8 cellular contexts compared by ENCODE assay signal in genomic region chr22:45007247-45007945, GRCh38. TPM values are rescaled to one million over a fixed set of nuclear protein-coding genes. Genes with fewer than 3 reads are reported as not detected.
DNase-seq lines count a peak whose midpoint lies in the region; ATAC-seq and TF ChIP-seq lines count a peak whose summit lies in the region.

No MANE protein-coding gene starts in this region.

- H3K27ac Mint-ChIP-seq in HFFc6 = no peak overlapping the region

- no peaks in the 10 kb centered on the region for H3K9me3 ChIP-seq in thoracic aorta

- in situ Hi-C loops in astrocyte of the cerebellum (cut with HindIII; ENCODE audit: low sequenced_read_pairs) = no loop called here

- H3K4me1 ChIP-seq in thoracic aorta (ENCODE audit: control insufficient read depth in 1 of 2, low read depth in 2 of 2) = peaks cover 13 to 40% of the 10 kb centered on the region in 2 donors

- H3K4me3 Mint-ChIP-seq in HFFc6 = no peak overlapping the region

- ATAC-seq in thoracic aorta (ENCODE audit: insufficient number of reproducible peaks, low FRiP score, low read depth) (no peak), GM18520 (IDR thresholded peaks at IDR 0.05; ENCODE audit: unreplicated experiment) (no peak), HG03460 (IDR thresholded peaks at IDR 0.05; ENCODE audit: unreplicated experiment) (no peak)

- peaks cover 46% of the 10 kb centered on the region for H3K27me3 Mint-ChIP-seq in HFFc6 (ENCODE audit: insufficient read depth)

- H3K9me3 Mint-ChIP-seq in HFFc6 = no peaks in the 10 kb centered on the region; the same call in 1 of the 2 replicates

- DNase-seq in DMS 273 (lab: John Stamatoyannopoulos, UW; ENCODE audit: unreplicated experiment) (peak; percentile 34), DMS 273 treated with DMSO at 0.1 percent for 48 hours (lab: John Stamatoyannopoulos, UW) (no peak), astrocyte of the cerebellum (ENCODE audit: low read depth) (no peak), iPS-NIHi7 (ENCODE audit: extremely low spot score) (peak; percentile 91), thoracic aorta (ENCODE audit: low spot score) (no peak), HFFc6 (no peak)

- peaks cover 17% of the 10 kb centered on the region for H3K4me1 Mint-ChIP-seq in HFFc6 (ENCODE audit: low read depth)

- peaks cover 11% of the 10 kb centered on the region for H3K27me3 ChIP-seq in thoracic aorta (replicated peaks; ENCODE audit: insufficient read depth)

- H3K4me3 ChIP-seq in astrocyte of the cerebellum (ENCODE audit: low read depth, low read length) (peak overlapping the region; percentile 32), thoracic aorta (peak overlapping the region; percentile 73)

- H3K36me3 ChIP-seq in thoracic aorta = no peaks in the 10 kb centered on the region

- TF ChIP-seq CTCF in astrocyte of the cerebellum (IDR thresholded peaks at IDR 0.05; ENCODE audit: low read depth, low read length, missing control alignments) (no peak), thoracic aorta (IDR thresholded peaks at IDR 0.05) (no peak), HFFc6 (IDR thresholded peaks at IDR 0.05) (no peak)

- no peak overlapping the region for H3K27ac ChIP-seq in thoracic aorta

- no peaks in the 10 kb centered on the region; the same call in 1 of the 2 replicates for H3K36me3 Mint-ChIP-seq in HFFc6 (ENCODE audit: low read depth)

RNA-seq across cellular contexts. Expression of gene PHF21B, which starts 2.4 kb away (rescaled TPM):
- total RNA-seq in thoracic aorta = 1 to 10 TPM in 1 of 2 donors, not detected in 1; 2.1 TPM
- total RNA-seq in HFFc6 (2021; fragmentation: NEBNext Ultra II Directional; extraction: Animal tissue kit (Norgen Biotek cat#: 25700)) = not detected

Comparison
In these comparisons a context has a peak if more than half of its experiments do, and no peak if none do; other contexts are left out.
1. DNase-seq: peak in DMS 273 (single experiment) and iPS-NIHi7 (single experiment); none in DMS 273 treated with DMSO at 0.1 percent for 48 hours (single experiment), astrocyte of the cerebellum (single experiment), thoracic aorta (single experiment) and HFFc6 (single experiment).